ENCODE assay signal across 2 cellular contexts in the genomic region with DNA sequence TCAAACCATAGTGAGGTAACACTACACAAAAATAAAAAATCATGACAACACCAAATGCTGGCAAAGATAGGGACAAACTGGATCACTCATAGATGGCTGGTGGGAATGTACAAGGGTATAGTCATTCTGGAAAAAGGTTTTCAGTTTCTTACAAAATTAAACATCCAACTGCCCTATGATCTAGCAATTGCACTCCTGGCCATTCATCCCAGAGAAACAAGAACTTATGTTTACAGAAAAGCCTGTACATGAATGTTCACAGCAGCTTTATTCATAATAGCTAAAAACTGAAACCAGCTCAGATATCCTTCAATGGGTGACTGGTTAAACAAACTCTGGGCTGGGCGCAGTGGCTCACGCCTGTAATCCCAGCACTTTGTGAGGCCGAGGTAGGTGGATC.
TF ChIP-seq lines count a peak whose summit lies in the region.

No MANE protein-coding gene starts in this region.

TF ChIP-seq in IMR-90, 13 proteins besides CTCF, POLR2A, EP300 and RAD21:
- TF ChIP-seq CHD1 (IDR thresholded peaks at IDR 0.05; ENCODE audit: low read depth, low read length), result no peak
- no peak for TF ChIP-seq FOS (IDR thresholded peaks at IDR 0.05; ENCODE audit: low read depth, low read length)
- TF ChIP-seq CEBPB (IDR thresholded peaks at IDR 0.05; ENCODE audit: low read depth, low read length), result no peak
- TF ChIP-seq NFE2L2 (IDR thresholded peaks at IDR 0.05; ENCODE audit: low read depth, low read length), result no peak
- no peak for TF ChIP-seq MAFK (IDR thresholded peaks at IDR 0.05; ENCODE audit: low read depth, low read length)
- no peak for TF ChIP-seq MXI1 (IDR thresholded peaks at IDR 0.05; ENCODE audit: borderline replicate concordance, low read depth, low read length)
- no peak for TF ChIP-seq SMC3 (IDR thresholded peaks at IDR 0.05; ENCODE audit: low read depth, low read length)
- no peak for TF ChIP-seq BHLHE40 (IDR thresholded peaks at IDR 0.05; ENCODE audit: low read depth, low read length)
- TF ChIP-seq RFX5 (IDR thresholded peaks at IDR 0.05; ENCODE audit: low read depth, low read length), result no peak

TF ChIP-seq in GM12878, 131 proteins besides CTCF, POLR2A, EP300 and RAD21 (continued from another document):
- TF ChIP-seq MTA3 (IDR thresholded peaks at IDR 0.05; ENCODE audit: borderline replicate concordance, low read length), result no peak
- TF ChIP-seq, protein P1, sequence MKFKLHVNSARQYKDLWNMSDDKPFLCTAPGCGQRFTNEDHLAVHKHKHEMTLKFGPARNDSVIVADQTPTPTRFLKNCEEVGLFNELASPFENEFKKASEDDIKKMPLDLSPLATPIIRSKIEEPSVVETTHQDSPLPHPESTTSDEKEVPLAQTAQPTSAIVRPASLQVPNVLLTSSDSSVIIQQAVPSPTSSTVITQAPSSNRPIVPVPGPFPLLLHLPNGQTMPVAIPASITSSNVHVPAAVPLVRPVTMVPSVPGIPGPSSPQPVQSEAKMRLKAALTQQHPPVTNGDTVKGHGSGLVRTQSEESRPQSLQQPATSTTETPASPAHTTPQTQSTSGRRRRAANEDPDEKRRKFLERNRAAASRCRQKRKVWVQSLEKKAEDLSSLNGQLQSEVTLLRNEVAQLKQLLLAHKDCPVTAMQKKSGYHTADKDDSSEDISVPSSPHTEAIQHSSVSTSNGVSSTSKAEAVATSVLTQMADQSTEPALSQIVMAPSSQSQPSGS (IDR thresholded peaks at IDR 0.05; ENCODE audit: low read length), result no peak
- TF ChIP-seq, protein P2, sequence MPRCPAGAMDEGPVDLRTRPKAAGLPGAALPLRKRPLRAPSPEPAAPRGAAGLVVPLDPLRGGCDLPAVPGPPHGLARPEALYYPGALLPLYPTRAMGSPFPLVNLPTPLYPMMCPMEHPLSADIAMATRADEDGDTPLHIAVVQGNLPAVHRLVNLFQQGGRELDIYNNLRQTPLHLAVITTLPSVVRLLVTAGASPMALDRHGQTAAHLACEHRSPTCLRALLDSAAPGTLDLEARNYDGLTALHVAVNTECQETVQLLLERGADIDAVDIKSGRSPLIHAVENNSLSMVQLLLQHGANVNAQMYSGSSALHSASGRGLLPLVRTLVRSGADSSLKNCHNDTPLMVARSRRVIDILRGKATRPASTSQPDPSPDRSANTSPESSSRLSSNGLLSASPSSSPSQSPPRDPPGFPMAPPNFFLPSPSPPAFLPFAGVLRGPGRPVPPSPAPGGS (IDR thresholded peaks at IDR 0.05; ENCODE audit: borderline replicate concordance, insufficient read depth, low read depth, low read length, poor library complexity, severe bottlenecking), result no peak
